ENCODE assay signal across 1 cellular context in genomic region chr1:223363057-223363855, GRCh38.
TF ChIP-seq lines count a peak whose summit lies in the region.

No MANE protein-coding gene starts in this region.

TF ChIP-seq in IMR-90, 13 proteins besides CTCF, POLR2A, EP300 and RAD21 (continued from another document):
- TF ChIP-seq USF2 (IDR thresholded peaks at IDR 0.05; ENCODE audit: low read depth, low read length), result no peak
- TF ChIP-seq CEBPB (IDR thresholded peaks at IDR 0.05; ENCODE audit: low read depth, low read length), result no peak
- no peak for TF ChIP-seq MXI1 (IDR thresholded peaks at IDR 0.05; ENCODE audit: borderline replicate concordance, low read depth, low read length)
- TF ChIP-seq RCOR1 (IDR thresholded peaks at IDR 0.05; ENCODE audit: insufficient replicate concordance, low read length), result no peak
- no peak for TF ChIP-seq ELK1 (IDR thresholded peaks at IDR 0.05; ENCODE audit: borderline replicate concordance, low read depth, low read length)
- TF ChIP-seq MAZ (IDR thresholded peaks at IDR 0.05; ENCODE audit: borderline replicate concordance, low read depth, low read length), result no peak
- TF ChIP-seq MAFK (IDR thresholded peaks at IDR 0.05; ENCODE audit: low read depth, low read length), result no peak
- TF ChIP-seq CHD1 (IDR thresholded peaks at IDR 0.05; ENCODE audit: low read depth, low read length), result no peak
- no peak for TF ChIP-seq RFX5 (IDR thresholded peaks at IDR 0.05; ENCODE audit: low read depth, low read length)
- no peak for TF ChIP-seq FOS (IDR thresholded peaks at IDR 0.05; ENCODE audit: low read depth, low read length)
- TF ChIP-seq BHLHE40 (IDR thresholded peaks at IDR 0.05; ENCODE audit: low read depth, low read length), result no peak
TF ChIP-seq in IMR-90: peak in this region for 0.
